Comparison of ENCODE assay signal across 6 cellular contexts in the genomic region with DNA sequence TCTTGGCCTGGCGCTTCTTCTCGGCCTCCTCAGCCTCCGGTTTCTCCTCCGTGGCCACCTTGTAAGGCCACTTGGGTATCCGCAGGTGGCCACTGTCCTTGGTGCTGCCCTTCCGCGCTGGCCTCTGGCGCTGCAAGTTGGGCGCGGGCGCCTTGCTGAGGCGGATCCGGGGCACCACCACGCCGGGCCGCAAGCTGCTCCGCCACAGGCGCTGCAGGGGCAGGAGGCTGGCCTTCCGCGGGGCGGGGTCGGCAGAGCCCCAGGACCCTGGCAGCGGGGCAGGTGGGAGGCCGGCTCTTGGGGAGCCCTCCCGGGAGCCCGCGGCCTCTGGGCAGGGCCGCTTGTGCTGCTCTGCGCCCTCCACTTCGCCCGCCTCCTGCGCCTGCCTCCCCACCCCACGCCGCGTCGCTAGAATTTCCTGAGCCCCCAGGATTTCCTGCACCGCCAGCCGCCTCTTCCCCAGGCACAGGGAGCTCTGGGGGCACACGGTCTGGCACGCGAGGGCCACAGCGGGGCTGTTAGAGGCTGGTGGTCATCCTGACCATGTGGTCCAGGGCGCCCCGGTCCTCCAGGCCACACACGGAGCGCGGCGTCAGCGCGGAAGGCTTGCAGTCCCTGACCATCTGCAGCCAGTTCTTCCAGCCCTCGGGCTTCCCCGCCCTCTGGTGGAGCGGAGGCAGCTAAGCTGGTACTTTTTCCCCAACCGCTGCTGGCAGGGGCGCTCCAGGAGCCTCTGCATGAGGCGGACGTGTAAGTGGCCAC.
A peak's percentile ranks its signal among the peaks of the same experiment; 100 is the strongest.
DNase-seq lines count a peak whose midpoint lies in the region; ATAC-seq and TF ChIP-seq lines count a peak whose summit lies in the region.
"Not testable (repeated sequence)": the region's sequence is repeated elsewhere in the genome, so short reads cannot be mapped to it uniquely, and the experiment has no call there.

No MANE protein-coding gene starts in this region.

- peaks cover 36% of the 10 kb centered on the region for H3K9me3 Mint-ChIP-seq in osteocyte (ENCODE audit: unreplicated experiment)

- not testable (repeated sequence) for H3K9me3 ChIP-seq in testis

- ATAC-seq in left ventricle myocardium superior: not testable (repeated sequence)

- H3K27me3 ChIP-seq in testis: not testable (repeated sequence)

- not testable (repeated sequence) for H3K36me3 ChIP-seq in testis (ENCODE audit: low read depth, missing control alignments)

- H3K4me1 ChIP-seq in testis: not testable (repeated sequence)

- TF ChIP-seq CTCF in osteocyte (IDR thresholded peaks at IDR 0.05); testis (IDR thresholded peaks at IDR 0.05): not testable (repeated sequence)

- H3K27ac Mint-ChIP-seq in osteocyte (ENCODE audit: unreplicated experiment): not testable (repeated sequence)

- not testable (repeated sequence) for H3K4me1 Mint-ChIP-seq in osteocyte (ENCODE audit: unreplicated experiment)

- H3K36me3 Mint-ChIP-seq in osteocyte (ENCODE audit: unreplicated experiment): not testable (repeated sequence)

- TF ChIP-seq POLR2A in testis (IDR thresholded peaks at IDR 0.05): not testable (repeated sequence)

- DNase-seq in DMS53 treated with DMSO at 0.1 percent for 48 hours (lab: John Stamatoyannopoulos, UW; ENCODE audit: unreplicated experiment): peak; percentile 11
- DNase-seq in NCI-H1930 (lab: John Stamatoyannopoulos, UW): peak; percentile 63 to 72
- DNase-seq in NCI-H82 (lab: John Stamatoyannopoulos, UW): peak; percentile 8
- peak; percentile 14 for DNase-seq in left ventricle myocardium superior
- peak; percentile 85 for DNase-seq in osteocyte (ENCODE audit: extremely low spot score, unreplicated experiment)
- peak; percentile 14 for DNase-seq in testis

- H3K27ac ChIP-seq in testis: not testable (repeated sequence)

- intact Hi-C loops in left ventricle myocardium superior (cut with micrococcal nuclease); testis (cut with DNase I; ENCODE audit: low total_unique reads): not testable (repeated sequence)

- WGBS in testis, 2 donors: 19 to 35% methylated on average over 18 to 57 of the region's 57 CpGs

- not testable (repeated sequence) for H3K27me3 Mint-ChIP-seq in osteocyte (ENCODE audit: unreplicated experiment)

- not testable (repeated sequence) for H3K4me3 Mint-ChIP-seq in osteocyte (ENCODE audit: unreplicated experiment)

- H3K4me3 ChIP-seq in testis: peak overlapping the region in 1 of 2 donors; percentile 34

Comparison
In these comparisons a context has a peak if more than half of its experiments do, and no peak if none do; other contexts are left out.
1. DNase-seq: peak in every context shown above with its lines; median percentile 85 in osteocyte; 68 in NCI-H1930; 14 in left ventricle myocardium superior; 14 in testis; 11 in DMS53 treated with DMSO at 0.1 percent for 48 hours; 8 in NCI-H82.